Comparison of ENCODE assay signal across 30 cellular contexts in the genomic region with DNA sequence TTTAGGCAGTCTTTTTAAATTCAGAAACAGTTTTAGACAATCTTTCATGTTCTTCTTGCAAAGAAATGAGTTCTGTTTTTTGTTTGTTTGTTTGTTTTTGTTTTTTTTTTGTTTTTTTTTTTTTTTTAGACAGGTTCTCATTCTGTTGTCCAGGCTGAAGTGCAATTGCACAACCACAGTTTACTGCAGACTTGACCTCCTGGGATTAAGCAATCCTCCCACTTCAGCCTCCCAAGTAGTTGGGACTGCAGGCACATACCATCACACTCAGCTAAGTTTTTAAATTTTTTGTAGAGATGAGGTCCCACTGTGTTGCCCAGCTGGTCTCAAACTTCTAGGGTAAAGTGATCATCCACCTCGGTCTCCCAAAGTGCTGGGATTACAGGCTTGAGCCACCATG.
"Had no signal": no experiment of that assay in that cellular context is flagged by ENCODE, and none has a peak within 500 bp of the region (broad histone marks: within the 10 kb centered on the region; RNA-seq: fewer than 3 reads in every experiment).

No MANE protein-coding gene starts in this region.

- H3K9me3 ChIP-seq: adrenal gland, body of pancreas, colonic mucosa, esophagus squamous epithelium, gastrocnemius medialis, heart left ventricle had no signal

- H3K4me3 ChIP-seq: adrenal gland, body of pancreas, cardiac muscle cell, colonic mucosa, esophagus squamous epithelium, gastrocnemius medialis, heart left ventricle had no signal

- DNase-seq: activated CD4-positive, alpha-beta memory T cell treated with anti-CD3 and anti-CD28 coated beads for 36 hours; activated CD4-positive, alpha-beta T cell treated with anti-CD3 and anti-CD28 coated beads for 36 hours; activated CD4-positive, alpha-beta T cell treated with anti-CD3 and anti-CD28 coated beads, Interleukin-2, amount 10 ng/mL, durations not matched to agents 24 days and 14 days; activated CD4-positive, CD25-positive, alpha-beta regulatory T cell; activated CD4-positive, CD25-positive, alpha-beta regulatory T cell treated with anti-CD3 and anti-CD28 coated beads, Interleukin-2, amount 50 U/mL, for 72 hours; activated CD8-positive, alpha-beta memory T cell treated with anti-CD3 and anti-CD28 coated beads, Interleukin-2, amount 10 ng/mL, durations not matched to agents 7 days and 5 days; activated CD8-positive, alpha-beta memory T cell treated with anti-CD3 and anti-CD28 coated beads, Interleukin-2, amount 50 U/mL, for 4 hours; activated CD8-positive, alpha-beta T cell treated with anti-CD3 and anti-CD28 coated beads, Interleukin-2, amount 10 ng/mL, durations not matched to agents 7 days and 5 days; activated effector memory CD4-positive, alpha-beta T cell treated with anti-CD3 and anti-CD28 coated beads, Interleukin-2, amount 50 U/mL, for 16 hours; activated naive CD4-positive, alpha-beta T cell treated with anti-CD3 and anti-CD28 coated beads for 36 hours; activated naive CD8-positive, alpha-beta T cell treated with anti-CD3 and anti-CD28 coated beads for 36 hours; activated naive CD8-positive, alpha-beta T cell treated with anti-CD3 and anti-CD28 coated beads, Interleukin-2, amount 50 U/mL, for 24 hours; activated T-cell treated with anti-CD3 and anti-CD28 coated beads, Interleukin-2, amount 50 U/mL, for 1 hour; activated T-cell treated with anti-CD3 and anti-CD28 coated beads, Interleukin-2, amount 50 U/mL, for 48 hours; adrenal gland; amygdala; aorta; body of pancreas; central memory CD4-positive, alpha-beta T cell; cerebellar nuclear complex; colonic mucosa; effector CD8-positive, alpha-beta T cell; esophagus squamous epithelium; foreskin keratinocyte; gastrocnemius medialis; glutamatergic neuron; heart left ventricle; T-helper 2 cell had no signal

- H3K27me3 ChIP-seq: adrenal gland, body of pancreas, cardiac muscle cell, colonic mucosa, esophagus squamous epithelium, foreskin keratinocyte, gastrocnemius medialis, heart left ventricle had no signal

- H3K27ac ChIP-seq: adrenal gland, body of pancreas, cardiac muscle cell, colonic mucosa, epithelial cell of prostate, esophagus squamous epithelium, foreskin keratinocyte, gastrocnemius medialis, heart left ventricle had no signal

- H3K4me1 ChIP-seq: adrenal gland, body of pancreas, colonic mucosa, esophagus squamous epithelium, foreskin keratinocyte, gastrocnemius medialis, heart left ventricle had no signal

- H3K36me3 ChIP-seq: adrenal gland, cardiac muscle cell, colonic mucosa, esophagus squamous epithelium, gastrocnemius medialis, heart left ventricle had no signal
